21 cellular contexts compared by ENCODE assay signal in the genomic region with DNA sequence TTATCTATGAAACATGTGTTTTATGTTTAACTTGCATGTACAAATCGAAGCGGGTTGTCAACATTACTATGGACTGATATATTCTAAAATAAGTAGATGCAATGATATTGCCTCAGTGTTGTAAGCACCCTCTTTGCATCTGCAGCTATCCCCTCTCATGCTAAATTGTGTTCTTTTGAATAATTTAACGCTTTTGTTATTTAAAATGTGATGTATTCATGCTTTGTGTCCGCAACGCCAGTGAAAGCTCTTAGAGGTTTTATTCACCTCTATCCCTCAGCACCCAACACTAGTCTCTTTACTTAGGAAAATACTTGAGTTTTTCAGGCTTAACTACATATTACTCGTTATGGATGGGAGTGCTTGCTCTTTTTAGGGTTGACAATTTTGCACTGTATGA.
A peak's percentile ranks its signal among the peaks of the same experiment; 100 is the strongest.
DNase-seq lines count a peak whose midpoint lies in the region; ATAC-seq and TF ChIP-seq lines count a peak whose summit lies in the region.
"Had no signal": no experiment of that assay in that cellular context is flagged by ENCODE, and none has a peak within 500 bp of the region (broad histone marks: within the 10 kb centered on the region; RNA-seq: fewer than 3 reads in every experiment).

No MANE protein-coding gene starts in this region.

- no peaks in the 10 kb centered on the region for H3K9me3 ChIP-seq in iPS-20b (ENCODE audit: insufficient read depth, low read depth, low read length)
- no peaks in the 10 kb centered on the region for H3K9me3 ChIP-seq in right cardiac atrium (ENCODE audit: control insufficient read depth, low read length)
- H3K9me3 ChIP-seq in gastroesophageal sphincter: no peaks in the 10 kb centered on the region
- H3K9me3 ChIP-seq: SJSA1 had no signal

- ATAC-seq in right cardiac atrium (no peak), gastroesophageal sphincter (no peak)
- ATAC-seq: CD8-positive, alpha-beta T cell; Right ventricle myocardium inferior had no signal

- H3K27me3 ChIP-seq in iPS-20b (ENCODE audit: insufficient read depth, low read length): no peaks in the 10 kb centered on the region
- H3K27me3 ChIP-seq in right cardiac atrium (ENCODE audit: control insufficient read depth, insufficient read depth): no peaks in the 10 kb centered on the region
- H3K27me3 ChIP-seq in gastroesophageal sphincter: no peaks in the 10 kb centered on the region

- no peak for TF ChIP-seq EP300 in gastroesophageal sphincter (IDR thresholded peaks at IDR 0.05)

- WGBS in right cardiac atrium: 69% methylated on average over 6 of the region's 6 CpGs
- WGBS in gastroesophageal sphincter (ENCODE audit: low coverage in 1 of 2), 2 donors: 63 to 84% methylated on average over 3 to 6 of the region's 6 CpGs

- H3K9ac ChIP-seq in iPS-20b (ENCODE audit: low read depth, low read length): peak overlapping the region; percentile 11; the same call in 1 of the 2 replicates
- H3K9ac ChIP-seq: KMS-11 had no signal

- TF ChIP-seq CTCF in gastroesophageal sphincter (IDR thresholded peaks at IDR 0.05): no peak

- no peak for TF ChIP-seq POLR2A in gastroesophageal sphincter (IDR thresholded peaks at IDR 0.05)

- H3K4me3 ChIP-seq in iPS-20b (ENCODE audit: low read length) (peak overlapping the region; percentile 45), right cardiac atrium (ENCODE audit: low read length) (no peak overlapping the region), gastroesophageal sphincter (no peak overlapping the region)
- H3K4me3 ChIP-seq: SJSA1 had no signal

- peak overlapping the region; percentile 16 for H3K27ac ChIP-seq in iPS-20b (ENCODE audit: low read length)
- H3K27ac ChIP-seq in right cardiac atrium (ENCODE audit: low read length): no peak overlapping the region
- H3K27ac ChIP-seq in gastroesophageal sphincter: no peak overlapping the region
- H3K27ac ChIP-seq: HL-60, KMS-11, SJSA1 had no signal

- DNase-seq in NCI-H2227 treated with DMSO at 0.1 percent for 48 hours (lab: John Stamatoyannopoulos, UW): peak; percentile 25
- no peak for DNase-seq in NCI-H2227 (lab: John Stamatoyannopoulos, UW; ENCODE audit: unreplicated experiment)
- DNase-seq in NCI-H526 treated with DMSO at 0.1 percent for 48 hours (lab: John Stamatoyannopoulos, UW): peak; percentile 30
- DNase-seq in right cardiac atrium: no peak
- no peak for DNase-seq in NCI-H128 (lab: John Stamatoyannopoulos, UW; ENCODE audit: unreplicated experiment)
- DNase-seq: AML-193; C1 segment of cervical spinal cord; CD8-positive, alpha-beta T cell; EL; GF-D8; IMR-90; NCI-H1092 treated with DMSO at 0.1 percent for 48 hours; NCI-H2107; NCI-H345; NCI-H524 had no signal

- peaks cover 49% of the 10 kb centered on the region for H3K4me1 ChIP-seq in iPS-20b (ENCODE audit: insufficient read depth, low read length)
- H3K4me1 ChIP-seq in right cardiac atrium (ENCODE audit: control insufficient read depth, insufficient read depth, low read length): no peaks in the 10 kb centered on the region
- peaks cover 0 to 31% (median 0%) of the 10 kb centered on the region in 3 donors for H3K4me1 ChIP-seq in gastroesophageal sphincter

- H3K36me3 ChIP-seq in iPS-20b (ENCODE audit: insufficient read depth, low read depth, low read length) (no peaks in the 10 kb centered on the region), gastroesophageal sphincter (no peaks in the 10 kb centered on the region)
- H3K36me3 ChIP-seq: SJSA1 had no signal

- intact Hi-C loops in right cardiac atrium (cut with DNase I): no loop called here

Comparison
In these comparisons a context has a peak if more than half of its experiments do, and no peak if none do; other contexts are left out.
1. DNase-seq: peak in NCI-H2227 treated with DMSO at 0.1 percent for 48 hours (single experiment) and NCI-H526 treated with DMSO at 0.1 percent for 48 hours (single experiment); none in NCI-H2227 (single experiment), right cardiac atrium (0 of 3) and NCI-H128 (single experiment).